In the genomic region with DNA sequence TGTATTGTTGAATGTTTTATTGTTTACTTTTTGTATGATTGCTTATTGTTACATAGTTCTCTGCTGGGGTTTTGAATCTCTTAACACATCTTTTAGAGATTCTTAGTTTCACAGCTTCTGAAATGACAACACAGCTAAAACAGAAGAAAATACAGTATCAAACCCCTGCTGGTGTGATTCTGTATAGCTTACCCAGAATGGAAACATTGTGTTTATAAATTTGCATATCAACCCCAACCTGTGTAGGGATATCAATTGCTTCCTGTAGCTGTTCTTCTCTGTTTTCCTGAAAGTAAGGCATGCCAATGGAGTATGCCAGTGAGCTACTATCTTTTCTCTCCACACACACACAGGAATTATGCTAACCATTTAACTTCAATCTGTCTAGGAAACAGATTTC, we compare ENCODE assay signal across 26 cellular contexts.
DNase-seq lines count a peak whose midpoint lies in the region; ATAC-seq, FAIRE-seq and TF ChIP-seq lines count a peak whose summit lies in the region.
"Had no signal": no experiment of that assay in that cellular context is flagged by ENCODE, and none has a peak within 500 bp of the region (broad histone marks: within the 10 kb centered on the region; RNA-seq: fewer than 3 reads in every experiment).

No MANE protein-coding gene starts in this region.

- H3K4me1 Mint-ChIP-seq in WTC11 = peaks cover 6% of the 10 kb centered on the region
- H3K4me1 Mint-ChIP-seq in mesothelial cell of epicardium = no peaks in the 10 kb centered on the region
- H3K4me1 Mint-ChIP-seq: activated CD4-positive, alpha-beta memory T cell treated with anti-CD3 and anti-CD28 coated beads, Interleukin-2, amount 10 ng/mL, durations not matched to agents 7 days and 5 days; activated naive CD8-positive, alpha-beta T cell treated with anti-CD3 and anti-CD28 coated beads, Interleukin-2, amount 10 ng/mL, durations not matched to agents 7 days and 5 days; CD8-positive, alpha-beta memory T cell; immature natural killer cell; naive B cell had no signal

- peak; percentile 68; the same call in 1 of the 2 replicates for ATAC-seq in WTC11
- no peak for ATAC-seq in activated CD4-positive, CD25-positive, alpha-beta regulatory T cell treated with anti-CD3 and anti-CD28 coated beads, Interleukin-2, amount 50 U/mL, for 24 hours
- ATAC-seq in GM18511 (IDR thresholded peaks at IDR 0.05; ENCODE audit: unreplicated experiment) = no peak

- H3K4me3 Mint-ChIP-seq in WTC11 (no peak overlapping the region), mesothelial cell of epicardium (no peak overlapping the region)
- H3K4me3 Mint-ChIP-seq: activated CD4-positive, alpha-beta memory T cell treated with anti-CD3 and anti-CD28 coated beads, Interleukin-2, amount 10 ng/mL, durations not matched to agents 7 days and 5 days; activated naive CD8-positive, alpha-beta T cell treated with anti-CD3 and anti-CD28 coated beads, Interleukin-2, amount 10 ng/mL, durations not matched to agents 7 days and 5 days; CD8-positive, alpha-beta memory T cell; immature natural killer cell; naive B cell had no signal

- no peak overlapping the region for H3K4me3 ChIP-seq in Jurkat, Clone E6-1 (ENCODE audit: low read length)
- H3K4me3 ChIP-seq: skin epidermis, upper lobe of left lung had no signal

- no peaks in the 10 kb centered on the region for H3K9me3 Mint-ChIP-seq in WTC11
- H3K9me3 Mint-ChIP-seq in mesothelial cell of epicardium = no peaks in the 10 kb centered on the region
- H3K9me3 Mint-ChIP-seq: activated CD4-positive, alpha-beta memory T cell treated with anti-CD3 and anti-CD28 coated beads, Interleukin-2, amount 10 ng/mL, durations not matched to agents 7 days and 5 days had no signal

- TF ChIP-seq CTCF in WTC11 (IDR thresholded peaks at IDR 0.05) (no peak), mesothelial cell of epicardium (IDR thresholded peaks at IDR 0.05; ENCODE audit: unreplicated experiment) (peak; percentile 27)

- FAIRE-seq in GM12891 (lab: Jason Lieb, UNC) = no peak
- FAIRE-seq: HTR-8/SVneo had no signal

- H3K27ac Mint-ChIP-seq in WTC11 (no peak overlapping the region), mesothelial cell of epicardium (no peak overlapping the region)
- H3K27ac Mint-ChIP-seq: activated CD4-positive, alpha-beta memory T cell treated with anti-CD3 and anti-CD28 coated beads, Interleukin-2, amount 10 ng/mL, durations not matched to agents 7 days and 5 days; activated naive CD8-positive, alpha-beta T cell treated with anti-CD3 and anti-CD28 coated beads, Interleukin-2, amount 10 ng/mL, durations not matched to agents 7 days and 5 days; CD8-positive, alpha-beta memory T cell; immature natural killer cell; naive B cell had no signal

- peak; percentile 6 for DNase-seq in DMS53 (lab: John Stamatoyannopoulos, UW)
- no peak for DNase-seq in DMS53 treated with DMSO at 0.1 percent for 48 hours (lab: John Stamatoyannopoulos, UW; ENCODE audit: unreplicated experiment)
- peak; percentile 2 for DNase-seq in Jurkat, Clone E6-1 (ENCODE audit: low read depth, low spot score)
- no peak for DNase-seq in WTC11 (ENCODE audit: low spot score)
- DNase-seq in mesothelial cell of epicardium (ENCODE audit: low spot score in 2 of 2, unreplicated experiment in 2 of 2) = no peak
- DNase-seq in GM12891 (ENCODE audit: insufficient read length, low spot score) = no peak
- DNase-seq: 8988T; activated CD4-positive, alpha-beta memory T cell treated with anti-CD3 and anti-CD28 coated beads, Interleukin-2, amount 10 ng/mL, durations not matched to agents 7 days and 5 days; activated CD4-positive, CD25-positive, alpha-beta regulatory T cell; activated naive CD8-positive, alpha-beta T cell treated with anti-CD3 and anti-CD28 coated beads, Interleukin-2, amount 10 ng/mL, durations not matched to agents 7 days and 5 days; CD8-positive, alpha-beta memory T cell; cerebellar nuclear complex; erythroblast; foreskin fibroblast; immature natural killer cell; mesenchymal stem cell; naive B cell; NCI-H1694 treated with DMSO at 0.1 percent for 48 hours; NCI-H748 treated with DMSO at 0.1 percent for 48 hours; occipital lobe; stimulated activated CD4-positive, alpha-beta T cell treated with anti-CD3 and anti-CD28 coated beads, Interleukin-2, amount 100 ng/mL, for 24 hours; upper lobe of left lung had no signal

- H3K27me3 Mint-ChIP-seq in WTC11 (ENCODE audit: low read depth) = no peaks in the 10 kb centered on the region
- H3K27me3 Mint-ChIP-seq in mesothelial cell of epicardium (ENCODE audit: low read depth) = no peaks in the 10 kb centered on the region
- H3K27me3 Mint-ChIP-seq: activated CD4-positive, alpha-beta memory T cell treated with anti-CD3 and anti-CD28 coated beads, Interleukin-2, amount 10 ng/mL, durations not matched to agents 7 days and 5 days; activated naive CD8-positive, alpha-beta T cell treated with anti-CD3 and anti-CD28 coated beads, Interleukin-2, amount 10 ng/mL, durations not matched to agents 7 days and 5 days; naive B cell had no signal

- H3K36me3 Mint-ChIP-seq in WTC11 (no peaks in the 10 kb centered on the region), mesothelial cell of epicardium (no peaks in the 10 kb centered on the region)
- H3K36me3 Mint-ChIP-seq: activated naive CD8-positive, alpha-beta T cell treated with anti-CD3 and anti-CD28 coated beads, Interleukin-2, amount 10 ng/mL, durations not matched to agents 7 days and 5 days; CD8-positive, alpha-beta memory T cell; immature natural killer cell; naive B cell had no signal

- POLR2A ChIA-PET in WTC11 (lab: Charles Lee) = no interaction called here

- no peak for TF ChIP-seq POLR2A in GM12891 (IDR thresholded peaks at IDR 0.05; ENCODE audit: low read depth, low read length)

- CTCF ChIA-PET in WTC11 (lab: Charles Lee) = interaction anchor here (1.2 kb wide), 1 partner anchor 32 kb away, joined by 3 read pairs; no protein-coding TSS in a partner anchor

TF ChIP-seq in WTC11, 78 proteins besides CTCF, POLR2A, EP300 and RAD21 (continues in another document):
- TF ChIP-seq JUN (CRISPR knock-in tag; IDR thresholded peaks at IDR 0.05) = no peak
- no peak for TF ChIP-seq MXD4 (CRISPR knock-in tag; IDR thresholded peaks at IDR 0.05; ENCODE audit: borderline replicate concordance)
- TF ChIP-seq MYBL2 (CRISPR knock-in tag; IDR thresholded peaks at IDR 0.05) = no peak
- no peak for TF ChIP-seq JAZF1 (CRISPR knock-in tag; IDR thresholded peaks at IDR 0.05)
- no peak for TF ChIP-seq GRHL2 (CRISPR knock-in tag; IDR thresholded peaks at IDR 0.05; ENCODE audit: insufficient replicate concordance, severe bottlenecking)
- no peak for TF ChIP-seq ZNF396 (CRISPR knock-in tag; IDR thresholded peaks at IDR 0.05; ENCODE audit: borderline replicate concordance)
- no peak for TF ChIP-seq IRF1 (CRISPR knock-in tag; IDR thresholded peaks at IDR 0.05)
- TF ChIP-seq ATF3 (CRISPR knock-in tag; conservative IDR thresholded peaks at IDR 0.05) = no peak
- TF ChIP-seq NR1H2 (CRISPR knock-in tag; IDR thresholded peaks at IDR 0.05) = no peak
- no peak for TF ChIP-seq ELF4 (CRISPR knock-in tag; IDR thresholded peaks at IDR 0.05; ENCODE audit: low read depth)

TF ChIP-seq in GM12891, 5 proteins besides CTCF, POLR2A, EP300 and RAD21:
- TF ChIP-seq PAX5 (IDR thresholded peaks at IDR 0.05; ENCODE audit: insufficient read depth, low read length, severe bottlenecking) (no peak), POU2F2 (IDR thresholded peaks at IDR 0.05; ENCODE audit: low read depth, low read length) (no peak), POLR2AphosphoS5 (IDR thresholded peaks at IDR 0.05; ENCODE audit: low read depth, low read length) (no peak), SPI1 (IDR thresholded peaks at IDR 0.05; ENCODE audit: low read depth, low read length) (no peak), TAF1 (IDR thresholded peaks at IDR 0.05; ENCODE audit: low read depth, low read length) (no peak)

Comparison
In these comparisons a context has a peak if more than half of its experiments do, and no peak if none do; other contexts are left out.
1. DNase-seq: peak in DMS53 (single experiment) and Jurkat, Clone E6-1 (single experiment); none in DMS53 treated with DMSO at 0.1 percent for 48 hours (single experiment), WTC11 (single experiment), mesothelial cell of epicardium (0 of 2) and GM12891 (single experiment).